Comparison of ENCODE assay signal across 10 cellular contexts in genomic region chr9:122821278-122821952, GRCh38. TPM values are rescaled to one million over a fixed set of nuclear protein-coding genes. Genes with fewer than 3 reads are reported as not detected.
A peak's percentile ranks its signal among the peaks of the same experiment; 100 is the strongest.
DNase-seq lines count a peak whose midpoint lies in the region; ATAC-seq and TF ChIP-seq lines count a peak whose summit lies in the region.
"Had no signal": no experiment of that assay in that cellular context is flagged by ENCODE, and none has a peak within 500 bp of the region (broad histone marks: within the 10 kb centered on the region; RNA-seq: fewer than 3 reads in every experiment).

No MANE protein-coding gene starts in this region.

- H3K9me3 Mint-ChIP-seq in T-cell, result no peaks in the 10 kb centered on the region

- peaks cover 51 to 68% (median 64%) of the 10 kb centered on the region in 3 donors for H3K4me1 Mint-ChIP-seq in T-cell

- no peak for ATAC-seq in T-cell (replicated peaks in 1 of 4)
- ATAC-seq in gastrocnemius medialis, result peak; percentile 76 to 89

- intact Hi-C loops in gastrocnemius medialis (cut with DNase I; ENCODE audit: low total_unique reads), result no loop called here

- H3K36me3 ChIP-seq in gastrocnemius medialis, result peaks cover 0 to 25% of the 10 kb centered on the region in 2 donors

- no peak for TF ChIP-seq POLR2A in gastrocnemius medialis (IDR thresholded peaks at IDR 0.05)

- peak; percentile 13 for DNase-seq in GM04504 (ENCODE audit: low read depth)
- DNase-seq in T-cell, result no peak
- peak; percentile 66 to 88 for DNase-seq in foreskin fibroblast
- DNase-seq in gastrocnemius medialis, result peak; percentile 32 to 61
- no peak for DNase-seq in stimulated activated CD4-positive, alpha-beta T cell treated with anti-CD3 and anti-CD28 coated beads, Interleukin-12 subunit alpha, Interleukin-12 subunit beta, amount 100 ng/mL, for 4 hours
- no peak for DNase-seq in stimulated activated CD4-positive, alpha-beta T cell treated with anti-CD3 and anti-CD28 coated beads, Interleukin-4, amount 100 ng/mL, for 24 hours
- no peak for DNase-seq in NCI-H748 (lab: John Stamatoyannopoulos, UW; ENCODE audit: unreplicated experiment)
- DNase-seq in NK-92 treated with Interleukin-12 subunit alpha and Interleukin-12 subunit beta, amount 100 ng/mL, for 24 hours (lab: John Stamatoyannopoulos, UW), result no peak
- DNase-seq: mesendoderm had no signal

- H3K4me1 ChIP-seq in gastrocnemius medialis, result peaks cover 12 to 27% of the 10 kb centered on the region in 2 donors

- CTCF ChIA-PET in T-cell (lab: Charles Lee), result interaction anchor here in 1 of 2 donors (0.6 to 1.1 kb wide), 2 partner anchors 14 to 289 kb away, joined by 3 read pairs; no protein-coding TSS in a partner anchor

- H3K36me3 Mint-ChIP-seq in T-cell, result peaks cover 39% of the 10 kb centered on the region

- POLR2A ChIA-PET in T-cell (lab: Charles Lee), result interaction anchor here in 1 of 2 donors (0.6 kb wide), 1 partner anchor 358 kb away, joined by 3 read pairs; no protein-coding TSS in a partner anchor

- in situ Hi-C loops in gastrocnemius medialis (cut with MboI; ENCODE audit: low sequenced_read_pairs in 4 of 4), result loop anchor here in 3 of 4 donors (25.0 kb wide), 4 partner anchors 459 to 709 kb away; partner anchors contain the start of gene PTGS1 (in 1 of the 3)

- H3K4me3 ChIP-seq in foreskin fibroblast (ENCODE audit: low read depth in 1 of 2, low read length in 2 of 2) (no peak overlapping the region), gastrocnemius medialis (no peak overlapping the region)

- no peaks in the 10 kb centered on the region for H3K27me3 ChIP-seq in gastrocnemius medialis

- peak overlapping the region; percentile 53 to 65 (median 60) for H3K27ac ChIP-seq in gastrocnemius medialis

- peak overlapping the region; percentile 82 to 87 for H3K27ac Mint-ChIP-seq in T-cell

- no peaks in the 10 kb centered on the region for H3K9me3 ChIP-seq in gastrocnemius medialis

- H3K4me3 Mint-ChIP-seq in T-cell, result no peak overlapping the region

- TF ChIP-seq CTCF in foreskin fibroblast (IDR thresholded peaks at IDR 0.05; ENCODE audit: low read depth, low read length) (no peak), gastrocnemius medialis (IDR thresholded peaks at IDR 0.05 in 4 of 5, conservative IDR thresholded peaks at IDR 0.05 in 1 of 5) (no peak)

- H3K27me3 Mint-ChIP-seq in T-cell, result no peaks in the 10 kb centered on the region

RNA-seq across cellular contexts. Expression of gene PDCL, which starts 7.0 kb away (rescaled TPM):
- total RNA-seq in T-cell (10 to 100 TPM; 13.3 to 16.7 (median 14.3) TPM), gastrocnemius medialis (10 to 100 TPM in 1 of 4 donors, 1 to 10 TPM in 3; 3.3 to 10.7 (median 5.6) TPM)

RNA-seq across cellular contexts. Expression of gene OR1K1, which starts 21.5 kb away (rescaled TPM):
- not detected for total RNA-seq in T-cell
- not detected for total RNA-seq in gastrocnemius medialis
- total RNA-seq: H1 had no signal

RNA-seq across cellular contexts. Expression of gene OR5C1, which starts 32.7 kb away (rescaled TPM):
- total RNA-seq in T-cell, result not detected
- not detected for total RNA-seq in gastrocnemius medialis
- total RNA-seq: H1 had no signal

Comparison
In these comparisons a context has a peak if more than half of its experiments do, and no peak if none do; other contexts are left out.
1. DNase-seq: peak in GM04504 (single experiment), foreskin fibroblast (2 of 2) and gastrocnemius medialis (2 of 2); none in T-cell (0 of 34), stimulated activated CD4-positive, alpha-beta T cell treated with anti-CD3 and anti-CD28 coated beads, Interleukin-12 subunit alpha, Interleukin-12 subunit beta, amount 100 ng/mL, for 4 hours (single experiment), stimulated activated CD4-positive, alpha-beta T cell treated with anti-CD3 and anti-CD28 coated beads, Interleukin-4, amount 100 ng/mL, for 24 hours (single experiment), NCI-H748 (single experiment) and NK-92 treated with Interleukin-12 subunit alpha and Interleukin-12 subunit beta, amount 100 ng/mL, for 24 hours (single experiment).
2. ATAC-seq: peak in gastrocnemius medialis (2 of 2); none in T-cell (0 of 4).